In genomic region chr3:53790470-53790869, GRCh38 we compare ENCODE assay signal across 35 cellular contexts. TPM values are rescaled to one million over a fixed set of nuclear protein-coding genes. Genes with fewer than 3 reads are reported as not detected.
"Had no signal": no experiment of that assay in that cellular context is flagged by ENCODE, and none has a peak within 500 bp of the region (broad histone marks: within the 10 kb centered on the region; RNA-seq: fewer than 3 reads in every experiment).

No MANE protein-coding gene starts in this region.

- H3K27me3 ChIP-seq: MG63 had no signal

- H3K36me3 ChIP-seq: MG63 had no signal

- DNase-seq: Karpas-422, Kasumi-1, KG1, MG63, MM.1S, MV-4-11, NCI-H1048, NCI-H1092, NCI-H1092 treated with DMSO at 0.1 percent for 48 hours, NCI-H1105, NCI-H1105 treated with DMSO at 0.1 percent for 48 hours, NCI-H1417, NCI-H1417 treated with DMSO at 0.1 percent for 48 hours, NCI-H1436, NCI-H1436 treated with DMSO at 0.1 percent for 48 hours, NCI-H146, NCI-H1694, NCI-H1694 treated with DMSO at 0.1 percent for 48 hours, NCI-H187, NCI-H187 treated with DMSO at 0.1 percent for 48 hours, NCI-H1930, NCI-H2029, NCI-H2029 treated with DMSO at 0.1 percent for 48 hours, NCI-H2081, NCI-H2081 treated with DMSO at 0.1 percent for 48 hours, NCI-H2107, NCI-H2171, NCI-H2171 treated with DMSO at 0.1 percent for 48 hours, NCI-H2227 treated with DMSO at 0.1 percent for 48 hours, NCI-H226, NCI-H345, NCI-H446, NCI-H446 treated with DMSO at 0.1 percent for 48 hours had no signal

- H3K27ac ChIP-seq: KMS-11 had no signal

- H3K4me2 ChIP-seq: KMS-11 had no signal

- H3K4me3 ChIP-seq: MG63 had no signal

- H3K9me3 ChIP-seq: MG63 had no signal

- H3K9ac ChIP-seq: KMS-11 had no signal

RNA-seq across cellular contexts. Expression of gene IL17RB, which starts 55.9 kb away (rescaled TPM):
- total RNA-seq: LHCN-M2 had no signal
